22 cellular contexts compared by ENCODE assay signal in the genomic region with DNA sequence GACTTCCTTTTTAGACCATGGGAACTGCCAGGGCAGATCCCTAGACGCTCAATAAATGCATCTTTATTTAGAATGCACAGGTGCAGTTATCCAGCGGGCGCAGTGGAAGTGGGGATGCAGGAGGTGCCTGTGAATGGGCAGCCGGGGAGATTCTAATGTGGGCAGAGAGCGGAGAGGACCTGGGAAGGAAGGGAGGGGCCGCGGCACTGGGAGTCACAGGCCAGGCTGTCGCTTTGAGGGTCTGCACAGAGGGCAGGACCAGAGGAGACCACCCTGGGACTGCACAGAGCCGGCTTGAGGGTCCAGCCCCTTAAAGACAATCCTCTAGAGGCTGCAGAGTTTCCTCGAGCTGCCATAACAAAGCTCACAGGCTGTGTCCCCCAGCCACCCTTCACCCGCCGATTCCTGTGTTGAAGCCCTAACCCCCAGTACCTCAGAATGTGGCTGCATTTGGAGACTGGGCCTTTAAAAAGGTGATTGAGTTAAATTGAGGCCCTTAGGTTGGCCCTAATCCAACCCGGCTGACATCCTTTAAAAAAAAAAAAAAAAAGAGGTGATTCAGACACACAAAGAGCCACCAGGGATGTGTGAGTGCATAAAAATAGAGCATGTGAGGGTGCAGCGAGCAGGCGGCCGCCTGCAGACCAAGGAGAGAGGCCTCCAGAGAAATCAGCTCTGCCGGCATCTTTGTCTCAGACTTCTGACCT. TPM values are rescaled to one million over a fixed set of nuclear protein-coding genes. Genes with fewer than 3 reads are reported as not detected.
DNase-seq lines count a peak whose midpoint lies in the region; ATAC-seq, FAIRE-seq and TF ChIP-seq lines count a peak whose summit lies in the region.
"Had no signal": no experiment of that assay in that cellular context is flagged by ENCODE, and none has a peak within 500 bp of the region (broad histone marks: within the 10 kb centered on the region; RNA-seq: fewer than 3 reads in every experiment).

No MANE protein-coding gene starts in this region.

- POLR2A ChIA-PET in CD4-positive, alpha-beta memory T cell (lab: Charles Lee; ENCODE audit: partially characterized antibody) = interaction anchor here (2.0 to 2.1 kb wide), 2 partner anchors 10 to 103 kb away, joined by 4 to 7 read pairs; no protein-coding TSS in a partner anchor

- no peak overlapping the region for H3K4me3 Mint-ChIP-seq in CD4-positive, alpha-beta memory T cell
- H3K4me3 Mint-ChIP-seq in natural killer cell = peak overlapping the region; percentile 79
- H3K4me3 Mint-ChIP-seq: activated B cell treated with CpG ODN at 0.5 μM for 24 hours; activated naive CD8-positive, alpha-beta T cell treated with anti-CD3 and anti-CD28 coated beads, Interleukin-2, amount 10 ng/mL, durations not matched to agents 7 days and 5 days had no signal

- H3K27me3 ChIP-seq in CD4-positive, alpha-beta memory T cell (ENCODE audit: insufficient read depth, low read length) = no peaks in the 10 kb centered on the region
- no peaks in the 10 kb centered on the region for H3K27me3 ChIP-seq in bronchial epithelial cell (ENCODE audit: control insufficient read depth, insufficient read depth, low read length)
- H3K27me3 ChIP-seq: gastroesophageal sphincter, pancreas, upper lobe of left lung had no signal

- no peak overlapping the region for H3K4me3 ChIP-seq in CD4-positive, alpha-beta memory T cell (ENCODE audit: low read length in 2 of 2)
- no peak overlapping the region for H3K4me3 ChIP-seq in bronchial epithelial cell (ENCODE audit: low read depth, low read length)
- H3K4me3 ChIP-seq: gastroesophageal sphincter, pancreas, upper lobe of left lung had no signal

- H3K27ac Mint-ChIP-seq in CD4-positive, alpha-beta memory T cell = peak overlapping the region in 4 of 7 donors; percentile 74 to 87 (median 76)
- peak overlapping the region; percentile 96 to 100 for H3K27ac Mint-ChIP-seq in natural killer cell
- H3K27ac Mint-ChIP-seq: activated B cell treated with CpG ODN at 0.5 μM for 24 hours; activated naive CD8-positive, alpha-beta T cell treated with anti-CD3 and anti-CD28 coated beads, Interleukin-2, amount 10 ng/mL, durations not matched to agents 7 days and 5 days had no signal

- H3K36me3 Mint-ChIP-seq in CD4-positive, alpha-beta memory T cell = no peaks in the 10 kb centered on the region
- no peaks in the 10 kb centered on the region for H3K36me3 Mint-ChIP-seq in natural killer cell

- TF ChIP-seq CTCF in bronchial epithelial cell (IDR thresholded peaks at IDR 0.05; ENCODE audit: insufficient read depth, low read length, severe bottlenecking) = no peak
- no peak for TF ChIP-seq CTCF in natural killer cell (IDR thresholded peaks at IDR 0.05)

- no peaks in the 10 kb centered on the region for H3K27me3 Mint-ChIP-seq in CD4-positive, alpha-beta memory T cell
- no peaks in the 10 kb centered on the region for H3K27me3 Mint-ChIP-seq in natural killer cell (ENCODE audit: low read depth in 2 of 2)
- H3K27me3 Mint-ChIP-seq: activated naive CD8-positive, alpha-beta T cell treated with anti-CD3 and anti-CD28 coated beads, Interleukin-2, amount 10 ng/mL, durations not matched to agents 7 days and 5 days had no signal

- no peak overlapping the region for H3K27ac ChIP-seq in CD4-positive, alpha-beta memory T cell (ENCODE audit: low read depth, low read length)
- H3K27ac ChIP-seq: gastroesophageal sphincter, pancreas, upper lobe of left lung had no signal

- DNase-seq in CD4-positive, alpha-beta memory T cell = no peak
- DNase-seq in M059J (ENCODE audit: low read depth) = peak; percentile 57
- DNase-seq in bronchial epithelial cell (ENCODE audit: low read depth) = peak; percentile 21
- DNase-seq in natural killer cell = no peak
- no peak for DNase-seq in NCI-H345 treated with DMSO at 0.1 percent for 48 hours (lab: John Stamatoyannopoulos, UW; ENCODE audit: unreplicated experiment)
- no peak for DNase-seq in activated CD8-positive, alpha-beta memory T cell treated with anti-CD3 and anti-CD28 coated beads for 24 hours
- DNase-seq: activated B cell treated with CpG ODN at 0.5 μM for 24 hours; activated CD8-positive, alpha-beta memory T cell treated with anti-CD3 and anti-CD28 coated beads, Interleukin-2, amount 50 U/mL, for 48 hours; activated naive CD8-positive, alpha-beta T cell treated with anti-CD3 and anti-CD28 coated beads, Interleukin-2, amount 10 ng/mL, durations not matched to agents 7 days and 5 days; DMS153; mesendoderm; NCI-H187 treated with DMSO at 0.1 percent for 48 hours; NCI-H526 treated with DMSO at 0.1 percent for 48 hours; small intestine; stimulated activated naive CD4-positive, alpha-beta T cell had no signal

- no peak for FAIRE-seq in bronchial epithelial cell (lab: Jason Lieb, UNC)
- FAIRE-seq: pancreas, small intestine had no signal

- H3K36me3 ChIP-seq in CD4-positive, alpha-beta memory T cell (ENCODE audit: insufficient read depth, low read length) = no peaks in the 10 kb centered on the region
- H3K36me3 ChIP-seq in bronchial epithelial cell (ENCODE audit: control insufficient read depth, insufficient read depth, low read length) = no peaks in the 10 kb centered on the region
- H3K36me3 ChIP-seq: gastroesophageal sphincter, pancreas, upper lobe of left lung had no signal

- peaks cover 30 to 58% (median 45%) of the 10 kb centered on the region in 4 donors for H3K4me1 Mint-ChIP-seq in CD4-positive, alpha-beta memory T cell
- H3K4me1 Mint-ChIP-seq in natural killer cell = peaks cover 66 to 68% of the 10 kb centered on the region in 2 donors

- no peaks in the 10 kb centered on the region for H3K9me3 Mint-ChIP-seq in CD4-positive, alpha-beta memory T cell
- no peaks in the 10 kb centered on the region for H3K9me3 Mint-ChIP-seq in natural killer cell

- peaks cover 0 to 4% of the 10 kb centered on the region in 2 donors for H3K9me3 ChIP-seq in CD4-positive, alpha-beta memory T cell (ENCODE audit: control insufficient read depth in 1 of 2, low read length in 2 of 2)
- H3K9me3 ChIP-seq: pancreas had no signal

- intact Hi-C loops in CD4-positive, alpha-beta memory T cell (cut with micrococcal nuclease) = no loop called here
- intact Hi-C loops in natural killer cell (cut with micrococcal nuclease) = no loop called here

- CTCF ChIA-PET in CD4-positive, alpha-beta memory T cell (lab: Charles Lee; ENCODE audit: partially characterized antibody) = no interaction called here

- peak in 2 of 3 donors; percentile 4 to 16 for ATAC-seq in natural killer cell
- ATAC-seq in GM18520 (IDR thresholded peaks at IDR 0.05; ENCODE audit: unreplicated experiment) = no peak
- no peak for ATAC-seq in HG03457 (IDR thresholded peaks at IDR 0.05; ENCODE audit: unreplicated experiment)
- ATAC-seq: gastroesophageal sphincter, HCT116, Panc1, pancreas had no signal

- H3K4me1 ChIP-seq in CD4-positive, alpha-beta memory T cell (ENCODE audit: insufficient read depth, low read length) = peaks cover 60% of the 10 kb centered on the region
- H3K4me1 ChIP-seq: gastroesophageal sphincter, pancreas had no signal

RNA-seq across cellular contexts. Expression of a gene that starts 44.4 kb away (rescaled TPM):
- total RNA-seq in CD4-positive, alpha-beta memory T cell = 100 to 1,000 TPM; 584 to 620 TPM
- 100 to 1,000 TPM; 273 to 278 TPM for polyA plus RNA-seq in CD4-positive, alpha-beta memory T cell
- total RNA-seq in M059J (2014; rRNA removed; shearing (Covaris generic)) = 54.4 and 81.1 TPM in 2 replicates
- total RNA-seq in bronchial epithelial cell (71.3 and 104 TPM in 2 replicates), natural killer cell (100 to 1,000 TPM; 716 to 779 (median 736) TPM)

Comparison
In these comparisons a context has a peak if more than half of its experiments do, and no peak if none do; other contexts are left out.
1. DNase-seq: peak in M059J (single experiment) and bronchial epithelial cell (single experiment); none in CD4-positive, alpha-beta memory T cell (0 of 5), natural killer cell (single experiment), NCI-H345 treated with DMSO at 0.1 percent for 48 hours (single experiment) and activated CD8-positive, alpha-beta memory T cell treated with anti-CD3 and anti-CD28 coated beads for 24 hours (single experiment).
2. ATAC-seq: peak in natural killer cell (2 of 3); none in GM18520 (single experiment) and HG03457 (single experiment).